ENCODE assay signal across 11 cellular contexts in the genomic region with DNA sequence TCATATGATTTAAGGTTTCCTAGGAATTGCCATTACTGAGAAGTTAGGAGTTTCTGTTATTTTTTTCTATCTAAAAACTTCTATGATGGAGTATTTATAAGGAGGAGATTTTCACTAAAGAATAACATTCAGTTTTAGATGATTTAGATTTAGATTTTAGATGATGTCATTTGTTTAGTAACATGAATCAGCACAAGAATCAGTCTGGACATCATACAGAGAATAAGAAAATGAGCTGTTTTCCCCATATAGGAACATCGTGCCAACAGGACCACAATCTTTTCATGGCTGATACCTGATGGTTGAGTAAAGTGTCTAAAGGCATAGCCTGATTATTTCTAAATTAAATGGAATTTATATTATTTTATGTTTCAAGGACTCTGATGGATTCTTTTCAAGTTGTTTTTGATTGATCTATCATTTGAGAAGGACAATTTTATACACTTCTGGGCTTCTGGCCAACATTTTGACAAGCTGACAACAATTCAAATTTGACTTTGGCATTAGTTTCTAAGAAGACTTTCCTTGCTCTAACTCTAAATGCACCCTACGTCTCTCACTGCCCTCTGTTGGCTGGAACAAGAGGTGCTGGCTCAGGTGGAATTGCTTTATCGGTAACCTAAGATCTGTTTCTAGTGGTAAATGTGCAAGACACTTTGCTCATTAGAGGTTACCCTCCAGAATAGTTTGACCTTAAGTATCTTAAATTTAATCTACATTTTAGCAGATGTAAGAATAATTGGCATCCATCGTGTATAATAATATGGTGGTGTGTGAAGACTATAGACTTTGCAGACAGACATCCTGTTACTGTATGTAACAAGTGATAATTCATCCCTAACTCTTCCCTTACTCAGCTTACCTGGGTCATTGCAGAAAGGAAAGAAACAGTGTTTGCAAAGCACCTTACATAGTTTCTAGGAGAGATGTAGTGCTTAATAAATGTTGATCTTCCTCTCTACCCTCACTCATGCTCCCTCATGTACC. TPM values are rescaled to one million over a fixed set of nuclear protein-coding genes. Genes with fewer than 3 reads are reported as not detected.
DNase-seq lines count a peak whose midpoint lies in the region; ATAC-seq and TF ChIP-seq lines count a peak whose summit lies in the region.
"Had no signal": no experiment of that assay in that cellular context is flagged by ENCODE, and none has a peak within 500 bp of the region (broad histone marks: within the 10 kb centered on the region; RNA-seq: fewer than 3 reads in every experiment).

No MANE protein-coding gene starts in this region.

- peaks cover 4% of the 10 kb centered on the region for H3K36me3 Mint-ChIP-seq in type B pancreatic cell

- peaks cover 7% of the 10 kb centered on the region for H3K27me3 Mint-ChIP-seq in type B pancreatic cell
- H3K27me3 Mint-ChIP-seq: activated B cell treated with CpG ODN at 0.5 μM for 24 hours; activated naive CD4-positive, alpha-beta T cell treated with anti-CD3 and anti-CD28 coated beads, Interleukin-2, amount 50 U/mL, for 24 hours had no signal

- H3K9me3 Mint-ChIP-seq in type B pancreatic cell: peaks cover 28% of the 10 kb centered on the region

- H3K27ac Mint-ChIP-seq in type B pancreatic cell: no peak overlapping the region
- H3K27ac Mint-ChIP-seq: activated B cell treated with CpG ODN at 0.5 μM for 24 hours; activated naive CD4-positive, alpha-beta T cell treated with anti-CD3 and anti-CD28 coated beads, Interleukin-2, amount 50 U/mL, for 24 hours had no signal

- no peaks in the 10 kb centered on the region for H3K4me1 Mint-ChIP-seq in type B pancreatic cell (ENCODE audit: unreplicated experiment)
- H3K4me1 Mint-ChIP-seq: activated B cell treated with CpG ODN at 0.5 μM for 24 hours; activated naive CD4-positive, alpha-beta T cell treated with anti-CD3 and anti-CD28 coated beads, Interleukin-2, amount 50 U/mL, for 24 hours had no signal

- peak; percentile 71 for TF ChIP-seq CTCF in epithelial cell of esophagus (IDR thresholded peaks at IDR 0.05; ENCODE audit: insufficient read depth, low read depth, low read length, missing control alignments)
- TF ChIP-seq CTCF in type B pancreatic cell (conservative IDR thresholded peaks at IDR 0.05): peak; percentile 24

- no peak overlapping the region for H3K4me3 Mint-ChIP-seq in type B pancreatic cell
- H3K4me3 Mint-ChIP-seq: activated B cell treated with CpG ODN at 0.5 μM for 24 hours; activated naive CD4-positive, alpha-beta T cell treated with anti-CD3 and anti-CD28 coated beads, Interleukin-2, amount 50 U/mL, for 24 hours had no signal

- DNase-seq in NCI-H82 (lab: John Stamatoyannopoulos, UW) (peak; percentile 40), NCI-H82 treated with DMSO at 0.1 percent for 48 hours (lab: John Stamatoyannopoulos, UW; ENCODE audit: unreplicated experiment) (no peak), NCI-H69 (lab: John Stamatoyannopoulos, UW) (peak; percentile 14), epithelial cell of esophagus (ENCODE audit: low read depth) (peak; percentile 41), type B pancreatic cell (ENCODE audit: extremely low spot score, unreplicated experiment) (no peak), epidermal melanocyte (ENCODE audit: insufficient read length, low spot score) (no peak)
- DNase-seq in stimulated activated CD4-positive, alpha-beta T cell treated with anti-CD3 and anti-CD28 coated beads, Interleukin-2, amount 100 ng/mL, for 48 hours: no peak
- DNase-seq: activated B cell treated with CpG ODN at 0.5 μM for 24 hours had no signal

- H3K4me3 ChIP-seq in epithelial cell of esophagus (ENCODE audit: low read length): no peak overlapping the region
- H3K4me3 ChIP-seq: thoracic aorta had no signal

- no peak for ATAC-seq in HG03442 (IDR thresholded peaks at IDR 0.05; ENCODE audit: unreplicated experiment)

RNA-seq across cellular contexts. Expression of gene CPSF6, which starts 42.8 kb away (rescaled TPM):
- total RNA-seq in type B pancreatic cell (ENCODE audit: low replicate concordance): 76.9 and 128 TPM in 2 replicates

Comparison
In these comparisons a context has a peak if more than half of its experiments do, and no peak if none do; other contexts are left out.
1. DNase-seq: peak in NCI-H82 (single experiment), NCI-H69 (single experiment) and epithelial cell of esophagus (single experiment); none in NCI-H82 treated with DMSO at 0.1 percent for 48 hours (single experiment), type B pancreatic cell (single experiment), epidermal melanocyte (single experiment) and stimulated activated CD4-positive, alpha-beta T cell treated with anti-CD3 and anti-CD28 coated beads, Interleukin-2, amount 100 ng/mL, for 48 hours (0 of 2).